Comparison of ENCODE assay signal across 11 cellular contexts in the genomic region with DNA sequence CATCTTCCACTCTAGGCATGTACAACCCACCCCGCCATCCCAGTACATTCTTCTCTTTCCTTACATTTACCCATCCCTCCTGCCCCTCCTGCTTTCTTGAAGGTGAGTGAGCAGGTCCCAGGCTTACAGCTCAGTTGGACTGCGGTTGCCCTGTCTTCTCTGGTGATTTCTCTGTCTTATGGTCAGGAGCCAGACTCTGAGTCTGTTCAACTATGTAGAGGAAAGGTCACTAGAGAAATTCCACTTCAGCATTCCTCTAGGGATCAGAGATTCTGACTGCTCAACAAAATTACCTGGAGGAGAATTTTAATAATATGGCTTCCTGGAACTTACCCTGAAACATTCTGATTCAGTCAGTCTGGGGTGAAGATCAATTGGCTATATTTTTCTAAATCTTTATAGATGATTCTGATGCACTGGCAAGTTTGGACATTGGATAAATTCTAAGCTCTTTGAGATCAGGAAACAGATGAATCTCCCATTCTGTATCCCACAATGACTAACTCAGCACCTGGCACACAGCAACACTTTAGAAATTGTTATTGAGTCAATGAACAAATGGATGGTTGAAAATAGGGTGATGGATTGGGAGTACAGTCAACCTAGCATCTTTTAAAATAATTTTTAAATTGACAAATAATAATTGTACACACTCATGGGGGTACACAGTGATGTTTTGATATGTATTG.
A peak's percentile ranks its signal among the peaks of the same experiment; 100 is the strongest.
DNase-seq lines count a peak whose midpoint lies in the region; ATAC-seq and TF ChIP-seq lines count a peak whose summit lies in the region.
"Had no signal": no experiment of that assay in that cellular context is flagged by ENCODE, and none has a peak within 500 bp of the region (broad histone marks: within the 10 kb centered on the region; RNA-seq: fewer than 3 reads in every experiment).

No MANE protein-coding gene starts in this region.

- peaks cover 77% of the 10 kb centered on the region for H3K4me1 Mint-ChIP-seq in activated naive CD8-positive, alpha-beta T cell (ENCODE audit: low read depth)
- H3K4me1 Mint-ChIP-seq in activated naive CD8-positive, alpha-beta T cell treated with anti-CD3 and anti-CD28 coated beads for 36 hours: peaks cover 74% of the 10 kb centered on the region
- H3K4me1 Mint-ChIP-seq in activated T-helper 17 cell treated with anti-CD3 and anti-CD28 coated beads, Interleukin-2, amount 50 U/mL, for 72 hours: peaks cover 72% of the 10 kb centered on the region

- no peak overlapping the region for H3K4me3 Mint-ChIP-seq in activated naive CD8-positive, alpha-beta T cell
- H3K4me3 Mint-ChIP-seq in activated naive CD8-positive, alpha-beta T cell treated with anti-CD3 and anti-CD28 coated beads for 36 hours: no peak overlapping the region
- peak overlapping the region; percentile 71 for H3K4me3 Mint-ChIP-seq in activated T-helper 17 cell treated with anti-CD3 and anti-CD28 coated beads, Interleukin-2, amount 50 U/mL, for 72 hours
- H3K4me3 Mint-ChIP-seq: neural progenitor cell had no signal

- no peak for TF ChIP-seq CTCF in thyroid gland (IDR thresholded peaks at IDR 0.05)

- H3K9me3 ChIP-seq in thyroid gland: no peaks in the 10 kb centered on the region
- H3K9me3 ChIP-seq: tibial nerve had no signal

- no peak for ATAC-seq in activated T-helper 17 cell treated with anti-CD3 and anti-CD28 coated beads, Interleukin-2, amount 50 U/mL, for 72 hours (replicated peaks)
- no peak for ATAC-seq in HG03565 (IDR thresholded peaks at IDR 0.05; ENCODE audit: unreplicated experiment)

- TF ChIP-seq POLR2A in thyroid gland (IDR thresholded peaks at IDR 0.05): peak in 1 of 2 donors; percentile 35

- H3K4me1 ChIP-seq in thyroid gland: peaks cover 71 to 96% of the 10 kb centered on the region in 2 donors

- no peaks in the 10 kb centered on the region for H3K36me3 ChIP-seq in thyroid gland
- H3K36me3 ChIP-seq: neural progenitor cell, tibial nerve had no signal

- intact Hi-C loops in thyroid gland (cut with DNase I): no loop called here

- no peaks in the 10 kb centered on the region for H3K27me3 Mint-ChIP-seq in activated naive CD8-positive, alpha-beta T cell
- no peaks in the 10 kb centered on the region for H3K27me3 Mint-ChIP-seq in activated naive CD8-positive, alpha-beta T cell treated with anti-CD3 and anti-CD28 coated beads for 36 hours
- H3K27me3 Mint-ChIP-seq in activated T-helper 17 cell treated with anti-CD3 and anti-CD28 coated beads, Interleukin-2, amount 50 U/mL, for 72 hours: no peaks in the 10 kb centered on the region

- DNase-seq in activated naive CD8-positive, alpha-beta T cell treated with anti-CD3 and anti-CD28 coated beads for 36 hours: no peak
- DNase-seq in iris pigment epithelial cell (ENCODE audit: low read depth) (peak; percentile 86), thyroid gland (no peak), COR-L47 (lab: John Stamatoyannopoulos, UW) (no peak), amniotic stem cell (lab: John Stamatoyannopoulos, UW) (no peak)
- DNase-seq: NCI-H2171 treated with DMSO at 0.1 percent for 48 hours had no signal

- H3K4me3 ChIP-seq in thyroid gland (replicated peaks in 1 of 3): no peak overlapping the region
- H3K4me3 ChIP-seq: tibial nerve had no signal

- H3K27ac Mint-ChIP-seq in activated naive CD8-positive, alpha-beta T cell: peak overlapping the region; percentile 46
- no peak overlapping the region for H3K27ac Mint-ChIP-seq in activated naive CD8-positive, alpha-beta T cell treated with anti-CD3 and anti-CD28 coated beads for 36 hours
- peak overlapping the region; percentile 94 for H3K27ac Mint-ChIP-seq in activated T-helper 17 cell treated with anti-CD3 and anti-CD28 coated beads, Interleukin-2, amount 50 U/mL, for 72 hours
- H3K27ac Mint-ChIP-seq: neural progenitor cell had no signal

- no peaks in the 10 kb centered on the region for H3K27me3 ChIP-seq in thyroid gland

- no peaks in the 10 kb centered on the region for H3K36me3 Mint-ChIP-seq in activated naive CD8-positive, alpha-beta T cell
- peaks cover 20% of the 10 kb centered on the region for H3K36me3 Mint-ChIP-seq in activated naive CD8-positive, alpha-beta T cell treated with anti-CD3 and anti-CD28 coated beads for 36 hours
- no peaks in the 10 kb centered on the region for H3K36me3 Mint-ChIP-seq in activated T-helper 17 cell treated with anti-CD3 and anti-CD28 coated beads, Interleukin-2, amount 50 U/mL, for 72 hours (ENCODE audit: low read depth)
- H3K36me3 Mint-ChIP-seq: neural progenitor cell had no signal

- H3K9me3 Mint-ChIP-seq in activated naive CD8-positive, alpha-beta T cell (ENCODE audit: low read depth): no peaks in the 10 kb centered on the region
- peaks cover 3% of the 10 kb centered on the region for H3K9me3 Mint-ChIP-seq in activated naive CD8-positive, alpha-beta T cell treated with anti-CD3 and anti-CD28 coated beads for 36 hours
- no peaks in the 10 kb centered on the region for H3K9me3 Mint-ChIP-seq in activated T-helper 17 cell treated with anti-CD3 and anti-CD28 coated beads, Interleukin-2, amount 50 U/mL, for 72 hours
- H3K9me3 Mint-ChIP-seq: neural progenitor cell had no signal

- H3K27ac ChIP-seq in thyroid gland: peak overlapping the region; percentile 89 to 94 (median 91)
- H3K27ac ChIP-seq: neural progenitor cell, tibial nerve had no signal

- 57 to 66% methylated on average over 2 of the region's 2 CpGs for WGBS in thyroid gland, 2 donors
